23 cellular contexts compared by ENCODE assay signal in genomic region chr12:45547132-45547531, GRCh38.
DNase-seq lines count a peak whose midpoint lies in the region; FAIRE-seq and TF ChIP-seq lines count a peak whose summit lies in the region.
"Had no signal": no experiment of that assay in that cellular context is flagged by ENCODE, and none has a peak within 500 bp of the region (broad histone marks: within the 10 kb centered on the region; RNA-seq: fewer than 3 reads in every experiment).

No MANE protein-coding gene starts in this region.

- peak overlapping the region; percentile 47 for H3K27ac Mint-ChIP-seq in Caco-2 (ENCODE audit: unreplicated experiment)
- H3K27ac Mint-ChIP-seq: CD14-positive monocyte; CD4-positive, alpha-beta T cell; CD8-positive, alpha-beta memory T cell had no signal

- H3K27me3 Mint-ChIP-seq in Caco-2 (ENCODE audit: insufficient read depth, unreplicated experiment): no peaks in the 10 kb centered on the region
- H3K27me3 Mint-ChIP-seq: CD4-positive, alpha-beta T cell had no signal

- DNase-seq in Caco-2: peak; percentile 56 to 63
- DNase-seq in NCI-H226: peak; percentile 72
- peak; percentile 88 for DNase-seq in mesendoderm
- DNase-seq in small intestine: peak; percentile 59
- no peak for DNase-seq in stimulated activated CD4-positive, alpha-beta T cell treated with anti-CD3 and anti-CD28 coated beads, Interleukin-4, amount 100 ng/mL, for 4 hours
- no peak for DNase-seq in GM12892 (ENCODE audit: insufficient read length)
- no peak for DNase-seq in NCI-H2227 (lab: John Stamatoyannopoulos, UW; ENCODE audit: unreplicated experiment)
- DNase-seq: 8988T; ACHN; BE2C; Calu3; CD4-positive, alpha-beta T cell; CD8-positive, alpha-beta memory T cell; DMS79 treated with DMSO at 0.1 percent for 48 hours; GF-D8; H7 had no signal

- CTCF ChIA-PET in Caco-2 (lab: Charles Lee): interaction anchor here (0.9 to 1.3 kb wide), 5 partner anchors 14 to 181 kb away, joined by 3 to 7 read pairs (median 4); no protein-coding TSS in a partner anchor

- no peak overlapping the region for H3K4me2 ChIP-seq in mesendoderm (ENCODE audit: low read length)
- H3K4me2 ChIP-seq: A549; BLaER1 treated with 17β-estradiol and CSF1 and Interleukin-3, amounts not matched to agents 10 nM and 100 nM had no signal

- no peak overlapping the region for H3K4ac ChIP-seq in mesendoderm (ENCODE audit: low read depth, low read length)

- no peak overlapping the region for H2BK15ac ChIP-seq in mesendoderm (replicated peaks; ENCODE audit: low read depth)

- peaks cover 53% of the 10 kb centered on the region for H3K4me1 Mint-ChIP-seq in Caco-2 (ENCODE audit: low read depth, unreplicated experiment)

- H3K9ac ChIP-seq in mesendoderm (ENCODE audit: low read length): no peak overlapping the region
- H3K9ac ChIP-seq: BLaER1 treated with 17β-estradiol and CSF1 and Interleukin-3, amounts not matched to agents 10 nM and 100 nM; GM23248 had no signal

- no peak for TF ChIP-seq POLR2A in GM12892 (IDR thresholded peaks at IDR 0.05; ENCODE audit: low read depth, low read length)

- peaks cover 33% of the 10 kb centered on the region for H3K4me1 ChIP-seq in Caco-2
- no peaks in the 10 kb centered on the region for H3K4me1 ChIP-seq in mesendoderm (ENCODE audit: control insufficient read depth, low read depth, low read length)
- peaks cover 0 to 2% of the 10 kb centered on the region in 2 donors for H3K4me1 ChIP-seq in small intestine (ENCODE audit: control insufficient read depth in 2 of 2, insufficient read depth in 1 of 2, low read depth in 1 of 2, low read length in 1 of 2)
- H3K4me1 ChIP-seq: A549; BE2C; BLaER1 treated with 17β-estradiol and CSF1 and Interleukin-3, amounts not matched to agents 10 nM and 100 nM had no signal

- no peak overlapping the region for H3K56ac ChIP-seq in mesendoderm (ENCODE audit: low read length)

- no peaks in the 10 kb centered on the region for H3K79me2 ChIP-seq in mesendoderm (ENCODE audit: control insufficient read depth, insufficient read depth, low read length)

- H3K79me1 ChIP-seq in mesendoderm (ENCODE audit: low read length): no peaks in the 10 kb centered on the region

- POLR2A ChIA-PET in Caco-2 (lab: Charles Lee): interaction anchor here (0.6 to 1.6 kb wide), 2 partner anchors 28 to 181 kb away, joined by 6 to 10 read pairs; no protein-coding TSS in a partner anchor

- no peak overlapping the region for H2BK120ac ChIP-seq in mesendoderm (ENCODE audit: low read depth, low read length)

- H3K27ac ChIP-seq in mesendoderm (ENCODE audit: low read depth, low read length) (no peak overlapping the region), small intestine (ENCODE audit: low read depth in 1 of 2, low read length in 1 of 2) (no peak overlapping the region)
- H3K27ac ChIP-seq: A549; BLaER1 treated with 17β-estradiol and CSF1 and Interleukin-3, amounts not matched to agents 10 nM and 100 nM; GM23248 had no signal

- H3K23ac ChIP-seq in mesendoderm (ENCODE audit: low read length): no peak overlapping the region

- H3K9me3 Mint-ChIP-seq in Caco-2 (ENCODE audit: unreplicated experiment): peaks cover 9% of the 10 kb centered on the region
- H3K9me3 Mint-ChIP-seq: CD4-positive, alpha-beta T cell; CD8-positive, alpha-beta memory T cell had no signal

- H3K36me3 ChIP-seq in Caco-2 (ENCODE audit: control insufficient read depth, insufficient read depth, low read length) (no peaks in the 10 kb centered on the region), mesendoderm (ENCODE audit: control insufficient read depth, insufficient read depth, low read length) (no peaks in the 10 kb centered on the region), small intestine (ENCODE audit: control insufficient read depth in 2 of 2, insufficient read depth in 2 of 2, low read length in 2 of 2) (no peaks in the 10 kb centered on the region)
- H3K36me3 ChIP-seq: BE2C; BLaER1 treated with 17β-estradiol and CSF1 and Interleukin-3, amounts not matched to agents 10 nM and 100 nM had no signal

- no peak overlapping the region for H4K5ac ChIP-seq in mesendoderm (ENCODE audit: low read length)

- no peak overlapping the region for H3K4me3 ChIP-seq in Caco-2 (ENCODE audit: low read depth, low read length)
- H3K4me3 ChIP-seq in mesendoderm (ENCODE audit: low read length): no peak overlapping the region
- H3K4me3 ChIP-seq in small intestine (ENCODE audit: low read depth in 1 of 2, low read length in 2 of 2): no peak overlapping the region
- H3K4me3 ChIP-seq: A549; BLaER1 treated with 17β-estradiol and CSF1 and Interleukin-3, amounts not matched to agents 10 nM and 100 nM; GM23248 had no signal

- peaks cover 9% of the 10 kb centered on the region for H3K36me3 Mint-ChIP-seq in Caco-2 (ENCODE audit: insufficient read depth, unreplicated experiment)
- H3K36me3 Mint-ChIP-seq: CD14-positive monocyte had no signal

- BruUV-seq in Caco-2 (replicated peaks; lab: Mats Ljungman, UMichigan): no TSS peak

- H3K27me3 ChIP-seq in Caco-2 (replicated peaks; ENCODE audit: control insufficient read depth, insufficient read depth, low read length): no peaks in the 10 kb centered on the region
- H3K27me3 ChIP-seq in mesendoderm (ENCODE audit: insufficient read depth, low read length, poor library complexity): no peaks in the 10 kb centered on the region
- no peaks in the 10 kb centered on the region for H3K27me3 ChIP-seq in small intestine (ENCODE audit: control insufficient read depth in 2 of 2, insufficient read depth in 2 of 2, low read length in 2 of 2)
- H3K27me3 ChIP-seq: BLaER1 treated with 17β-estradiol and CSF1 and Interleukin-3, amounts not matched to agents 10 nM and 100 nM had no signal

- FAIRE-seq in small intestine (lab: Jason Lieb, UNC) (no peak), GM12892 (lab: Jason Lieb, UNC) (no peak)
- FAIRE-seq: A549, GM12891, GM19239, H1 had no signal

- H3K9me3 ChIP-seq in Caco-2 (no peaks in the 10 kb centered on the region), small intestine (ENCODE audit: control insufficient read depth, low read depth) (no peaks in the 10 kb centered on the region)
- H3K9me3 ChIP-seq: A549; BE2C; BLaER1 treated with 17β-estradiol and CSF1 and Interleukin-3, amounts not matched to agents 10 nM and 100 nM had no signal

- no peak overlapping the region for H4K8ac ChIP-seq in mesendoderm (ENCODE audit: low read depth, low read length)

- H2AK5ac ChIP-seq in mesendoderm (ENCODE audit: low read length): no peak overlapping the region

- H2BK5ac ChIP-seq in mesendoderm (ENCODE audit: low read length): no peak overlapping the region

- no CpG with 5 or more reads among the region's 1 CpG for WGBS in mesendoderm (ENCODE audit: extremely low coverage, insufficient coverage, low lambda C conversion rate)
- 0 to 63% (median 27%) methylated on average over 1 of the region's 1 CpG for WGBS in small intestine, 3 donors

- H3K18ac ChIP-seq in mesendoderm (ENCODE audit: low read length): no peak overlapping the region

- H3K4me3 Mint-ChIP-seq in Caco-2 (ENCODE audit: unreplicated experiment): peak overlapping the region; percentile 67
- H3K4me3 Mint-ChIP-seq: CD14-positive monocyte; CD4-positive, alpha-beta T cell; CD8-positive, alpha-beta memory T cell had no signal

- intact Hi-C loops in Caco-2 (cut with micrococcal nuclease; ENCODE audit: unreplicated experiment): loop anchor here (1.0 to 5.0 kb wide), 4 partner anchors 36 to 180 kb away; no protein-coding TSS in a partner anchor

- no peak for TF ChIP-seq CTCF in Caco-2 (IDR thresholded peaks at IDR 0.05; ENCODE audit: insufficient read depth in 1 of 2, low read depth in 1 of 2, low read length in 1 of 2, severe bottlenecking in 1 of 2, unreplicated experiment in 1 of 2)

Comparison
In these comparisons a context has a peak if more than half of its experiments do, and no peak if none do; other contexts are left out.
1. DNase-seq: peak in Caco-2 (2 of 2), NCI-H226 (single experiment), mesendoderm (single experiment) and small intestine (single experiment); none in stimulated activated CD4-positive, alpha-beta T cell treated with anti-CD3 and anti-CD28 coated beads, Interleukin-4, amount 100 ng/mL, for 4 hours (0 of 2), GM12892 (single experiment) and NCI-H2227 (single experiment).